Comparison of ENCODE assay signal across 33 cellular contexts in the genomic region with DNA sequence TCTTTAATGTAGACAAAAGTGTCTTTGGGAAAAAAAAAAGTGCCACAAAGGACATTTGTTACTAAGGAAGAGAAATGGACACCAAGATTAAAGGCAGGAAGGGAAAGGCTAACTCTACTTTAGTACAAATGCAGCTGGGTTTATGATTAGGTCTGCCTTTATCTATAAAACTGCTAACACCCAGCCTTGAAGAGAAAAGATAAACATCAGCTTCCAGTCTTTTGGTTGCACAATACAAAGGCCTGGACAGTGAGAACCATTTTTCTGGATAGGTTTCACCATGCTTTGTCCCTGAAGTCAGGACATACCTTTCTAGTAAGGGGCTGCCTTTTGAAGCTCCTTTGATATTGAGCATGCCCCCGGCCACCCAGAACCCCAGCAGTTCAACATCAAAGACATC.
"Had no signal": no experiment of that assay in that cellular context is flagged by ENCODE, and none has a peak within 500 bp of the region (broad histone marks: within the 10 kb centered on the region; RNA-seq: fewer than 3 reads in every experiment).

No MANE protein-coding gene starts in this region.

- H3K4me1 ChIP-seq: adrenal gland, ascending aorta had no signal

- ATAC-seq: activated CD8-positive, alpha-beta T cell treated with anti-CD3 and anti-CD28 coated beads for 36 hours; activated naive CD4-positive, alpha-beta T cell treated with anti-CD3 and anti-CD28 coated beads, Interleukin-2, amount 50 U/mL, for 72 hours; activated T-cell treated with anti-CD3 and anti-CD28 coated beads, Interleukin-2, amount 50 U/mL, for 4 hours; activated T-cell treated with anti-CD3 and anti-CD28 coated beads, Interleukin-2, amount 50 U/mL, for 72 hours; activated T-helper 17 cell treated with anti-CD3 and anti-CD28 coated beads, Interleukin-2, amount 50 U/mL, for 72 hours had no signal

- H3K36me3 ChIP-seq: adrenal gland, ascending aorta, cardiac muscle cell had no signal

- H3K27ac ChIP-seq: adrenal gland, ascending aorta, cardiac muscle cell, VCaP had no signal

- H3K4me3 ChIP-seq: adrenal gland, ascending aorta, cardiac muscle cell had no signal

- H3K27me3 ChIP-seq: adrenal gland, ascending aorta, cardiac muscle cell had no signal

- DNase-seq: activated B cell treated with CpG ODN at 0.5 μM for 24 hours; activated CD4-positive, alpha-beta memory T cell treated with anti-CD3 and anti-CD28 coated beads for 36 hours; activated CD4-positive, alpha-beta T cell treated with anti-CD3 and anti-CD28 coated beads for 4 hours; activated CD4-positive, alpha-beta T cell treated with anti-CD3 and anti-CD28 coated beads, Interleukin-2, amount 50 U/mL, for 1 hour; activated CD4-positive, alpha-beta T cell treated with anti-CD3 and anti-CD28 coated beads, Interleukin-2, amount 50 U/mL, for 4 hours; activated CD4-positive, CD25-positive, alpha-beta regulatory T cell treated with anti-CD3 and anti-CD28 coated beads, Interleukin-2, amount 50 U/mL, for 72 hours; activated CD8-positive, alpha-beta memory T cell treated with anti-CD3 and anti-CD28 coated beads, Interleukin-2, amount 50 U/mL, for 4 hours; activated CD8-positive, alpha-beta T cell treated with anti-CD3 and anti-CD28 coated beads for 36 hours; activated effector memory CD4-positive, alpha-beta T cell treated with anti-CD3 and anti-CD28 coated beads, Interleukin-2, amount 50 U/mL, for 16 hours; activated gamma-delta T cell treated with Interleukin-2 at 50 U/mL for 16 hours; activated naive CD4-positive, alpha-beta T cell; activated naive CD4-positive, alpha-beta T cell treated with anti-CD3 and anti-CD28 coated beads for 36 hours; activated naive CD4-positive, alpha-beta T cell treated with anti-CD3 and anti-CD28 coated beads, Interleukin-2, amount 50 U/mL, for 16 hours; activated naive CD8-positive, alpha-beta T cell treated with anti-CD3 and anti-CD28 coated beads for 36 hours; activated T-cell treated with anti-CD3 and anti-CD28 coated beads for 4 hours; activated T-cell treated with anti-CD3 and anti-CD28 coated beads, Interleukin-2, amount 50 U/mL, for 1 hour; activated T-cell treated with anti-CD3 and anti-CD28 coated beads, Interleukin-2, amount 50 U/mL, for 4 hours; activated T-cell treated with anti-CD3 and anti-CD28 coated beads, Interleukin-2, amount 50 U/mL, for 72 hours; adrenal gland; amygdala; anterior cingulate cortex; caudate nucleus; cerebellar nuclear complex; T-helper 1 cell; T-helper 2 cell; T-helper 9 cell had no signal

- FAIRE-seq: bronchial epithelial cell, TTC549 had no signal
